ENCODE assay signal across 1 cellular context in genomic region chr6:106085984-106086832, GRCh38.
TF ChIP-seq lines count a peak whose summit lies in the region.

Gene PRDM1, plus strand, starts transcription at chr6:106086336. Its CDS starts 218 bp downstream, at chr6:106086554.

TF ChIP-seq in K562, 482 proteins besides CTCF, POLR2A, EP300 and RAD21 (continued from another document and continues in another):
- TF ChIP-seq ZBTB12 (CRISPR knock-in tag; IDR thresholded peaks at IDR 0.05) (no peak), BRF1 (IDR thresholded peaks at IDR 0.05; ENCODE audit: borderline replicate concordance, extremely low read depth, insufficient read length) (no peak), PHF8 (IDR thresholded peaks at IDR 0.05; ENCODE audit: borderline replicate concordance, low read length) (no peak), CC2D1A (IDR thresholded peaks at IDR 0.05) (no peak), NONO (IDR thresholded peaks at IDR 0.05; ENCODE audit: low read depth in 2 of 2, low read length in 1 of 2) (0 out of 4 replicates have a peak, but pooled peaks of 1 of the 2 experiments have one; percentile 9), CEBPB (tag; IDR thresholded peaks at IDR 0.05) (peak; percentile 30; the same call in 1 of the 2 replicates), PHB2 (IDR thresholded peaks at IDR 0.05; ENCODE audit: low read depth) (no peak), ZNF778 (CRISPR knock-in tag; IDR thresholded peaks at IDR 0.05) (no peak), ZNF699 (CRISPR knock-in tag; IDR thresholded peaks at IDR 0.05; ENCODE audit: insufficient replicate concordance) (no peak), CHD2 (IDR thresholded peaks at IDR 0.05; ENCODE audit: low read depth, low read length) (no peak), SMARCE1 (IDR thresholded peaks at IDR 0.05) (no peak), RFX5 (IDR thresholded peaks at IDR 0.05; ENCODE audit: low read depth, low read length) (no peak), RHOXF2B (CRISPR knock-in tag; conservative IDR thresholded peaks at IDR 0.05) (no peak), FIP1L1 (IDR thresholded peaks at IDR 0.05; ENCODE audit: low read depth, low read length, poor library complexity, severe bottlenecking) (no peak), MTF1 (CRISPR knock-in tag; IDR thresholded peaks at IDR 0.05; ENCODE audit: borderline replicate concordance) (no peak), GTF2F1 (IDR thresholded peaks at IDR 0.05; ENCODE audit: low read depth, low read length) (no peak), NFRKB (IDR thresholded peaks at IDR 0.05; ENCODE audit: low read depth) (no peak), PHF21A (IDR thresholded peaks at IDR 0.05; ENCODE audit: borderline replicate concordance, low read depth) (0 out of 2 replicates have a peak, but pooled peaks have one; percentile 52), CCNT2 (IDR thresholded peaks at IDR 0.05; ENCODE audit: borderline replicate concordance, extremely low read depth, insufficient read length, low read depth, low read length) (peak; percentile 50), MAZ (CRISPR knock-in tag; conservative IDR thresholded peaks at IDR 0.05 in 1 of 2, IDR thresholded peaks at IDR 0.05 in 1 of 2) (peak in 1 of 2 experiments; percentile 56; a peak in 3 of 4 replicates), ASH1L (IDR thresholded peaks at IDR 0.05; ENCODE audit: borderline replicate concordance, low read depth, partially characterized antibody) (no peak), BRD9 (IDR thresholded peaks at IDR 0.05; ENCODE audit: low read depth, partially characterized antibody) (no peak), ATF7 (IDR thresholded peaks at IDR 0.05) (peak; percentile 51; the same call in 1 of the 2 replicates), C11orf30 (IDR thresholded peaks at IDR 0.05; ENCODE audit: low read depth) (no peak), NR2F6 (CRISPR knock-in tag; IDR thresholded peaks at IDR 0.05) (no peak), TRIM28 (IDR thresholded peaks at IDR 0.05) (no peak), TAF15 (IDR thresholded peaks at IDR 0.05; ENCODE audit: low read depth, low read length) (no peak), ZNF217 (CRISPR knock-in tag; IDR thresholded peaks at IDR 0.05) (no peak), ZNF12 (CRISPR knock-in tag; IDR thresholded peaks at IDR 0.05) (0 out of 2 replicates have a peak, but pooled peaks have one; percentile 64), STAG1 (CRISPR knock-in tag; IDR thresholded peaks at IDR 0.05; ENCODE audit: borderline replicate concordance) (no peak; the same call in 1 of the 2 replicates), ARNT (IDR thresholded peaks at IDR 0.05) (no peak), GATAD2A (IDR thresholded peaks at IDR 0.05) (no peak), ETV1 (tag; conservative IDR thresholded peaks at IDR 0.05; ENCODE audit: low read depth) (peak; percentile 27; the same call in 1 of the 2 replicates), ZFP91 (CRISPR knock-in tag; IDR thresholded peaks at IDR 0.05) (no peak), GATAD2B (IDR thresholded peaks at IDR 0.05; ENCODE audit: borderline replicate concordance) (no peak), RNF2 (IDR thresholded peaks at IDR 0.05) (0 out of 2 replicates have a peak, but pooled peaks have one; percentile 19), ZBTB17 (CRISPR knock-in tag; IDR thresholded peaks at IDR 0.05) (no peak), ZNF449 (CRISPR knock-in tag; IDR thresholded peaks at IDR 0.05) (no peak), NCOA2 (IDR thresholded peaks at IDR 0.05; ENCODE audit: partially characterized antibody in 2 of 2) (no peak), HDAC3 (IDR thresholded peaks at IDR 0.05; ENCODE audit: borderline replicate concordance, partially characterized antibody) (no peak), ZNF324 (CRISPR knock-in tag; IDR thresholded peaks at IDR 0.05) (no peak), ZNF384 (IDR thresholded peaks at IDR 0.05; ENCODE audit: low read depth, low read length) (no peak; the same call in 1 of the 2 replicates)
- TF ChIP-seq, protein P1, sequence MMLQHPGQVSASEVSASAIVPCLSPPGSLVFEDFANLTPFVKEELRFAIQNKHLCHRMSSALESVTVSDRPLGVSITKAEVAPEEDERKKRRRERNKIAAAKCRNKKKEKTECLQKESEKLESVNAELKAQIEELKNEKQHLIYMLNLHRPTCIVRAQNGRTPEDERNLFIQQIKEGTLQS (IDR thresholded peaks at IDR 0.05): no peak
- TF ChIP-seq, protein P1 (CRISPR knock-in tag; conservative IDR thresholded peaks at IDR 0.05): no peak
- TF ChIP-seq, protein P2, sequence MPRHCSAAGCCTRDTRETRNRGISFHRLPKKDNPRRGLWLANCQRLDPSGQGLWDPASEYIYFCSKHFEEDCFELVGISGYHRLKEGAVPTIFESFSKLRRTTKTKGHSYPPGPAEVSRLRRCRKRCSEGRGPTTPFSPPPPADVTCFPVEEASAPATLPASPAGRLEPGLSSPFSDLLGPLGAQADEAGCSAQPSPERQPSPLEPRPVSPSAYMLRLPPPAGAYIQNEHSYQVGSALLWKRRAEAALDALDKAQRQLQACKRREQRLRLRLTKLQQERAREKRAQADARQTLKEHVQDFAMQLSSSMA (CRISPR knock-in tag; IDR thresholded peaks at IDR 0.05): no peak
- TF ChIP-seq, protein P3, sequence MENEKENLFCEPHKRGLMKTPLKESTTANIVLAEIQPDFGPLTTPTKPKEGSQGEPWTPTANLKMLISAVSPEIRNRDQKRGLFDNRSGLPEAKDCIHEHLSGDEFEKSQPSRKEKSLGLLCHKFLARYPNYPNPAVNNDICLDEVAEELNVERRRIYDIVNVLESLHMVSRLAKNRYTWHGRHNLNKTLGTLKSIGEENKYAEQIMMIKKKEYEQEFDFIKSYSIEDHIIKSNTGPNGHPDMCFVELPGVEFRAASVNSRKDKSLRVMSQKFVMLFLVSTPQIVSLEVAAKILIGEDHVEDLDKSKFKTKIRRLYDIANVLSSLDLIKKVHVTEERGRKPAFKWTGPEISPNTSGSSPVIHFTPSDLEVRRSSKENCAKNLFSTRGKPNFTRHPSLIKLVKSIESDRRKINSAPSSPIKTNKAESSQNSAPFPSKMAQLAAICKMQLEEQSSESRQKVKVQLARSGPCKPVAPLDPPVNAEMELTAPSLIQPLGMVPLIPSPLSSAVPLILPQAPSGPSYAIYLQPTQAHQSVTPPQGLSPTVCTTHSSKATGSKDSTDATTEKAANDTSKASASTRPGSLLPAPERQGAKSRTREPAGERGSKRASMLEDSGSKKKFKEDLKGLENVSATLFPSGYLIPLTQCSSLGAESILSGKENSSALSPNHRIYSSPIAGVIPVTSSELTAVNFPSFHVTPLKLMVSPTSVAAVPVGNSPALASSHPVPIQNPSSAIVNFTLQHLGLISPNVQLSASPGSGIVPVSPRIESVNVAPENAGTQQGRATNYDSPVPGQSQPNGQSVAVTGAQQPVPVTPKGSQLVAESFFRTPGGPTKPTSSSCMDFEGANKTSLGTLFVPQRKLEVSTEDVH (IDR thresholded peaks at IDR 0.05; ENCODE audit: low read depth, partially characterized antibody): no peak
- TF ChIP-seq, protein P4, sequence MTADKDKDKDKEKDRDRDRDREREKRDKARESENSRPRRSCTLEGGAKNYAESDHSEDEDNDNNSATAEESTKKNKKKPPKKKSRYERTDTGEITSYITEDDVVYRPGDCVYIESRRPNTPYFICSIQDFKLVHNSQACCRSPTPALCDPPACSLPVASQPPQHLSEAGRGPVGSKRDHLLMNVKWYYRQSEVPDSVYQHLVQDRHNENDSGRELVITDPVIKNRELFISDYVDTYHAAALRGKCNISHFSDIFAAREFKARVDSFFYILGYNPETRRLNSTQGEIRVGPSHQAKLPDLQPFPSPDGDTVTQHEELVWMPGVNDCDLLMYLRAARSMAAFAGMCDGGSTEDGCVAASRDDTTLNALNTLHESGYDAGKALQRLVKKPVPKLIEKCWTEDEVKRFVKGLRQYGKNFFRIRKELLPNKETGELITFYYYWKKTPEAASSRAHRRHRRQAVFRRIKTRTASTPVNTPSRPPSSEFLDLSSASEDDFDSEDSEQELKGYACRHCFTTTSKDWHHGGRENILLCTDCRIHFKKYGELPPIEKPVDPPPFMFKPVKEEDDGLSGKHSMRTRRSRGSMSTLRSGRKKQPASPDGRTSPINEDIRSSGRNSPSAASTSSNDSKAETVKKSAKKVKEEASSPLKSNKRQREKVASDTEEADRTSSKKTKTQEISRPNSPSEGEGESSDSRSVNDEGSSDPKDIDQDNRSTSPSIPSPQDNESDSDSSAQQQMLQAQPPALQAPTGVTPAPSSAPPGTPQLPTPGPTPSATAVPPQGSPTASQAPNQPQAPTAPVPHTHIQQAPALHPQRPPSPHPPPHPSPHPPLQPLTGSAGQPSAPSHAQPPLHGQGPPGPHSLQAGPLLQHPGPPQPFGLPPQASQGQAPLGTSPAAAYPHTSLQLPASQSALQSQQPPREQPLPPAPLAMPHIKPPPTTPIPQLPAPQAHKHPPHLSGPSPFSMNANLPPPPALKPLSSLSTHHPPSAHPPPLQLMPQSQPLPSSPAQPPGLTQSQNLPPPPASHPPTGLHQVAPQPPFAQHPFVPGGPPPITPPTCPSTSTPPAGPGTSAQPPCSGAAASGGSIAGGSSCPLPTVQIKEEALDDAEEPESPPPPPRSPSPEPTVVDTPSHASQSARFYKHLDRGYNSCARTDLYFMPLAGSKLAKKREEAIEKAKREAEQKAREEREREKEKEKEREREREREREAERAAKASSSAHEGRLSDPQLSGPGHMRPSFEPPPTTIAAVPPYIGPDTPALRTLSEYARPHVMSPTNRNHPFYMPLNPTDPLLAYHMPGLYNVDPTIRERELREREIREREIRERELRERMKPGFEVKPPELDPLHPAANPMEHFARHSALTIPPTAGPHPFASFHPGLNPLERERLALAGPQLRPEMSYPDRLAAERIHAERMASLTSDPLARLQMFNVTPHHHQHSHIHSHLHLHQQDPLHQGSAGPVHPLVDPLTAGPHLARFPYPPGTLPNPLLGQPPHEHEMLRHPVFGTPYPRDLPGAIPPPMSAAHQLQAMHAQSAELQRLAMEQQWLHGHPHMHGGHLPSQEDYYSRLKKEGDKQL (CRISPR knock-in tag; IDR thresholded peaks at IDR 0.05; ENCODE audit: borderline replicate concordance): no peak
- TF ChIP-seq, protein P5, sequence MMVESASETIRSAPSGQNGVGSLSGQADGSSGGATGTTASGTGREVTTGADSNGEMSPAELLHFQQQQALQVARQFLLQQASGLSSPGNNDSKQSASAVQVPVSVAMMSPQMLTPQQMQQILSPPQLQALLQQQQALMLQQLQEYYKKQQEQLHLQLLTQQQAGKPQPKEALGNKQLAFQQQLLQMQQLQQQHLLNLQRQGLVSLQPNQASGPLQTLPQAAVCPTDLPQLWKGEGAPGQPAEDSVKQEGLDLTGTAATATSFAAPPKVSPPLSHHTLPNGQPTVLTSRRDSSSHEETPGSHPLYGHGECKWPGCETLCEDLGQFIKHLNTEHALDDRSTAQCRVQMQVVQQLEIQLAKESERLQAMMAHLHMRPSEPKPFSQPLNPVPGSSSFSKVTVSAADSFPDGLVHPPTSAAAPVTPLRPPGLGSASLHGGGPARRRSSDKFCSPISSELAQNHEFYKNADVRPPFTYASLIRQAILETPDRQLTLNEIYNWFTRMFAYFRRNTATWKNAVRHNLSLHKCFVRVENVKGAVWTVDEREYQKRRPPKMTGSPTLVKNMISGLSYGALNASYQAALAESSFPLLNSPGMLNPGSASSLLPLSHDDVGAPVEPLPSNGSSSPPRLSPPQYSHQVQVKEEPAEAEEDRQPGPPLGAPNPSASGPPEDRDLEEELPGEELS (CRISPR knock-in tag; IDR thresholded peaks at IDR 0.05; ENCODE audit: borderline replicate concordance): no peak
